17 cellular contexts compared by ENCODE assay signal in the genomic region with DNA sequence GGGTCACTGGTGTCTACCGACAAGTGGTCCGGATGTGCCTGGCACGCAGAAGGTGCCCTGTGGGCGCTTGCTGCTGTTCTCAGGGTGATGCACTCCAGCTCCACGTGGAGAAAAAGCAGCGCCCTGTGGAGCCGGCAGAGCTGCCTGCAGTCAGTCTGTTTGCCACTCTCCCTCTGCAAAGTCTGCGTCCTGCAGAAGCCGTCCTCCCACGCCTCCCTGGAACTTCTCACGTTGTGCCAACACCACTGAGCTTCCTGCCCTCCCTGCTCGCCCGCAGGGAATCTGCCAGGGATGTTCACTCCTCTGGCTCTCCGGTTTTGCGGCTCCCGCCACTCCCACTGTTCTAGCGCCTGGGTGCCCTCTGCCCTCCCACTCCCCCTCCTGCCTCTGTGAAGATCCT. TPM values are rescaled to one million over a fixed set of nuclear protein-coding genes. Genes with fewer than 3 reads are reported as not detected.
DNase-seq lines count a peak whose midpoint lies in the region; ATAC-seq and TF ChIP-seq lines count a peak whose summit lies in the region.
"Had no signal": no experiment of that assay in that cellular context is flagged by ENCODE, and none has a peak within 500 bp of the region (broad histone marks: within the 10 kb centered on the region; RNA-seq: fewer than 3 reads in every experiment).

No MANE protein-coding gene starts in this region.

- no peaks in the 10 kb centered on the region for H3K27me3 ChIP-seq in Panc1 (ENCODE audit: control insufficient read depth, insufficient read depth, low read length)
- H3K27me3 ChIP-seq in sigmoid colon: no peaks in the 10 kb centered on the region
- peaks cover 67% of the 10 kb centered on the region for H3K27me3 ChIP-seq in WERI-Rb-1 (ENCODE audit: insufficient read depth, low read depth, severe bottlenecking)

- in situ Hi-C loops in Panc1 (cut with HindIII; ENCODE audit: low pct_unique_long_range_greater_than_20kb, low sequenced_read_pairs): no loop called here

- CTCF ChIA-PET in Panc1 (lab: Charles Lee): interaction anchor here (0.5 to 0.9 kb wide), 2 partner anchors 29 to 84 kb away, joined by 4 to 5 read pairs; no protein-coding TSS in a partner anchor

- H3K4me1 ChIP-seq in Panc1 (ENCODE audit: control insufficient read depth, insufficient read depth, low read length) (no peaks in the 10 kb centered on the region; the same call in 1 of the 2 replicates), sigmoid colon (peaks cover 0 to 45% (median 29%) of the 10 kb centered on the region in 4 donors)

- WGBS in sigmoid colon, 2 donors: 56 to 67% methylated on average over 17 of the region's 17 CpGs

- no TSS peak for BruUV-seq in Panc1 (replicated peaks; lab: Mats Ljungman, UMichigan)

- TF ChIP-seq POLR2A in sigmoid colon (IDR thresholded peaks at IDR 0.05): no peak

- intact Hi-C loops in Panc1 (cut with micrococcal nuclease; ENCODE audit: unreplicated experiment): no loop called here
- intact Hi-C loops in sigmoid colon (cut with DNase I): no loop called here

- DNase-seq in EL: peak; percentile 3
- DNase-seq in Panc1 (ENCODE audit: low read depth, low spot score): no peak
- peak; percentile 88 for DNase-seq in sigmoid colon
- DNase-seq in NCI-H526 (lab: John Stamatoyannopoulos, UW): no peak
- DNase-seq in effector CD4-positive, alpha-beta T cell: no peak
- no peak for DNase-seq in WERI-Rb-1
- DNase-seq: activated CD4-positive, alpha-beta T cell treated with anti-CD3 and anti-CD28 coated beads, Interleukin-2, amount 10 ng/mL, durations not matched to agents 7 days and 5 days; CD8-positive, alpha-beta T cell; GOT3; NCI-H1092 treated with DMSO at 0.1 percent for 48 hours; NCI-H2029 treated with DMSO at 0.1 percent for 48 hours; NCI-H510A had no signal

- H3K27ac ChIP-seq in Panc1 (ENCODE audit: low read length): no peak overlapping the region
- H3K27ac ChIP-seq in sigmoid colon: peak overlapping the region in 3 of 4 donors; percentile 79 to 80 (median 80)
- H3K27ac ChIP-seq in WERI-Rb-1: no peak overlapping the region

- H3K9me3 ChIP-seq in Panc1 (ENCODE audit: control insufficient read depth, insufficient read depth, low read depth, low read length) (no peaks in the 10 kb centered on the region), sigmoid colon (peaks cover 0 to 9% (median 0%) of the 10 kb centered on the region in 4 donors), WERI-Rb-1 (ENCODE audit: severe bottlenecking) (peaks cover 25% of the 10 kb centered on the region)

- H3K36me3 ChIP-seq in Panc1 (ENCODE audit: control insufficient read depth, insufficient read depth, low read length): no peaks in the 10 kb centered on the region
- H3K36me3 ChIP-seq in sigmoid colon: no peaks in the 10 kb centered on the region
- no peaks in the 10 kb centered on the region for H3K36me3 ChIP-seq in WERI-Rb-1

- H3K4me3 ChIP-seq in Panc1 (ENCODE audit: low read depth in 2 of 2, low read length in 2 of 2): no peak overlapping the region
- no peak overlapping the region for H3K4me3 ChIP-seq in sigmoid colon
- no peak overlapping the region for H3K4me3 ChIP-seq in WERI-Rb-1 (ENCODE audit: low read depth, low read length)

- TF ChIP-seq CTCF in Panc1 (IDR thresholded peaks at IDR 0.05) (no peak), sigmoid colon (IDR thresholded peaks at IDR 0.05) (no peak), WERI-Rb-1 (IDR thresholded peaks at IDR 0.05; ENCODE audit: low read depth, low read length) (no peak)

- TF ChIP-seq EP300 in sigmoid colon (IDR thresholded peaks at IDR 0.05): no peak

- ATAC-seq in Panc1 (peak; percentile 50), esophagus mucosa (peak; percentile 12)
- ATAC-seq: CD8-positive, alpha-beta T cell had no signal

- POLR2A ChIA-PET in Panc1 (lab: Charles Lee): no interaction called here

RNA-seq across cellular contexts. Expression of a gene that starts 19.8 kb away (rescaled TPM):
- 0.05 TPM for total RNA-seq in Panc1 (2021; ENCODE audit: unreplicated experiment)
- 0.04 TPM for polyA plus RNA-seq in Panc1 (2012; ENCODE audit: insufficient read length)
- total RNA-seq in esophagus mucosa: 0.04 TPM
- 10 to 100 TPM; 14.6 to 25.0 (median 23.1) TPM for total RNA-seq in sigmoid colon
- 1 to 10 TPM; 2.9 to 7.8 (median 3.7) TPM for polyA plus RNA-seq in sigmoid colon

RNA-seq across cellular contexts. Expression of a gene that starts 20.3 kb away (rescaled TPM):
- total RNA-seq in Panc1 (2021; ENCODE audit: unreplicated experiment): not detected
- polyA plus RNA-seq in Panc1 (2012; ENCODE audit: insufficient read length): not detected
- total RNA-seq in esophagus mucosa: 0.48 TPM
- total RNA-seq in sigmoid colon: 1 to 10 TPM in 3 of 4 donors, under 1 TPM in 1; 0.82 to 5.5 (median 1.5) TPM
- polyA plus RNA-seq in sigmoid colon: under 1 TPM in 1 of 3 donors, not detected in 2; 0.09 TPM
- total RNA-seq: activated CD4-positive, alpha-beta T cell treated with anti-CD3 and anti-CD28 coated beads, Interleukin-2, amount 10 ng/mL, durations not matched to agents 7 days and 5 days; CD8-positive, alpha-beta T cell; liver; subcutaneous adipose tissue had no signal
- polyA plus RNA-seq: liver had no signal

RNA-seq across cellular contexts. Expression of a gene that starts 26.9 kb away (rescaled TPM):
- total RNA-seq in Panc1 (2021; ENCODE audit: unreplicated experiment): not detected
- not detected for polyA plus RNA-seq in Panc1 (2012; ENCODE audit: insufficient read length)
- total RNA-seq in esophagus mucosa: 0.04 TPM
- not detected for total RNA-seq in sigmoid colon
- under 1 TPM in 2 of 3 donors, not detected in 1; 0.60 to 0.80 TPM for polyA plus RNA-seq in sigmoid colon
- total RNA-seq: activated CD4-positive, alpha-beta T cell treated with anti-CD3 and anti-CD28 coated beads, Interleukin-2, amount 10 ng/mL, durations not matched to agents 7 days and 5 days; activated T-helper 2 cell treated with anti-CD3 and anti-CD28 coated beads, Interferon-gamma antibody, Interleukin-2, Interleukin-4, amounts not matched to agents 10 μg/mL and 5 μg/mL and 100 μg/mL, durations not matched to agents 14 hours and 24 hours and 36 hours; CD8-positive, alpha-beta T cell; mononuclear cell; subcutaneous adipose tissue had no signal
- polyA plus RNA-seq: liver had no signal

RNA-seq across cellular contexts. Expression of a gene that starts 46.7 kb away (rescaled TPM):
- not detected for total RNA-seq in Panc1 (2021; ENCODE audit: unreplicated experiment)
- not detected for polyA plus RNA-seq in Panc1 (2012; ENCODE audit: insufficient read length)
- 0.20 TPM for total RNA-seq in esophagus mucosa
- total RNA-seq in sigmoid colon: under 1 TPM in 1 of 4 donors, not detected in 3; 0.16 TPM
- polyA plus RNA-seq in sigmoid colon: 1 to 10 TPM in 1 of 3 donors, not detected in 2; 8.6 TPM
- total RNA-seq: activated CD4-positive, alpha-beta T cell treated with anti-CD3 and anti-CD28 coated beads, Interleukin-2, amount 10 ng/mL, durations not matched to agents 7 days and 5 days; CD8-positive, alpha-beta T cell; mononuclear cell had no signal

Comparison
In these comparisons a context has a peak if more than half of its experiments do, and no peak if none do; other contexts are left out.
1. DNase-seq: peak in EL (single experiment) and sigmoid colon (single experiment); none in Panc1 (single experiment), NCI-H526 (0 of 2), effector CD4-positive, alpha-beta T cell (single experiment) and WERI-Rb-1 (single experiment).
2. H3K27ac ChIP-seq: peak in sigmoid colon (3 of 4); none in Panc1 (single experiment) and WERI-Rb-1 (single experiment).
3. RNA of a gene that starts 19.8 kb away (total RNA-seq): 14.6 to 25.0 TPM in sigmoid colon; 0.05 TPM in Panc1 (single experiment) and 0.04 TPM in esophagus mucosa (single experiment); every median in the first group is over 10 times any median in the second.